ENCODE assay signal across 22 cellular contexts in the genomic region with DNA sequence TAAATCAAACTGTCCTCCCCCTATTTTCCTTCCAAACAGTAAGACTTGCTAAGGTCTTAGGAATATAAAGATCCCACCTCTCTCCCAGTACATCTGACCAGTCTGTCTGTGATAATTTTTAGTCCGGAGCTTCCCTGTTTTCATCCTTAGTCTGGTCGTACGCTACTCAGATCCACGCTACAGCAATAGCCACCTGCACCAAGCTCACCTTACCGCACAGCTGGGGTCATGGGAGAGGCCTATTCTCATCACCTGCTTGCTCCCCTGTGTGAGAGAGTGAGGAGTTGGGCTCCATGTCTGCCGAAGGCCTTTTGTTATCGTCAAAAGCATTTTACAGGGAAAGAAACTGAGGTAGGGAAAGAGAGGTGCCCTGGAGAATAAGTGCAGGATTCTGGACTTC. TPM values are rescaled to one million over a fixed set of nuclear protein-coding genes. Genes with fewer than 3 reads are reported as not detected.
DNase-seq lines count a peak whose midpoint lies in the region; ATAC-seq and TF ChIP-seq lines count a peak whose summit lies in the region.
"Had no signal": no experiment of that assay in that cellular context is flagged by ENCODE, and none has a peak within 500 bp of the region (broad histone marks: within the 10 kb centered on the region; RNA-seq: fewer than 3 reads in every experiment).

No MANE protein-coding gene starts in this region.

- WGBS in heart right ventricle, 2 donors, result 74 to 81% methylated on average over 7 of the region's 7 CpGs

- H3K36me3 ChIP-seq in heart right ventricle, result no peaks in the 10 kb centered on the region
- H3K36me3 ChIP-seq: SJCRH30 had no signal

- H3K4me3 ChIP-seq in heart right ventricle, result no peak overlapping the region
- H3K4me3 ChIP-seq: SJCRH30 had no signal

- DNase-seq in heart right ventricle, result no peak
- DNase-seq in cardiac septum (ENCODE audit: low spot score), result no peak
- DNase-seq in NCI-H2107 treated with DMSO at 0.1 percent for 48 hours (lab: John Stamatoyannopoulos, UW; ENCODE audit: unreplicated experiment), result peak; percentile 75
- DNase-seq in left kidney (ENCODE audit: low read depth, low spot score), result peak; percentile 75
- no peak for DNase-seq in RPMI8226
- no peak for DNase-seq in caudate nucleus (lab: John Stamatoyannopoulos, UW)
- DNase-seq in NOMO-1 treated with dmso at 0.1 percent for 144 hours (lab: John Stamatoyannopoulos, UW; ENCODE audit: unreplicated experiment), result no peak
- DNase-seq: ACHN; C1 segment of cervical spinal cord; CD8-positive, alpha-beta memory T cell; DMS79; MM.1S; NCI-H1105; NCI-H187 treated with DMSO at 0.1 percent for 48 hours; NCI-H2171 treated with DMSO at 0.1 percent for 48 hours; NCI-H748 treated with DMSO at 0.1 percent for 48 hours; SJCRH30 had no signal

- H3K4me1 ChIP-seq in heart right ventricle, result peaks cover 4 to 98% (median 58%) of the 10 kb centered on the region in 9 donors

- no peak for TF ChIP-seq CTCF in heart right ventricle (IDR thresholded peaks at IDR 0.05)

- no peaks in the 10 kb centered on the region for H3K27me3 ChIP-seq in heart right ventricle
- H3K27me3 ChIP-seq: SJCRH30 had no signal

- H3K27ac ChIP-seq in heart right ventricle (peak overlapping the region in 8 of 10 donors; percentile 84 to 96 (median 89)), temporal lobe (ENCODE audit: low read depth, low read length) (peak overlapping the region; percentile 53), caudate nucleus (ENCODE audit: low read depth, low read length) (no peak overlapping the region)
- H3K27ac ChIP-seq: SJCRH30 had no signal

- intact Hi-C loops in heart right ventricle (cut with DNase I), result no loop called here
- intact Hi-C loops in cardiac septum (cut with DNase I), result no loop called here

- no peak for ATAC-seq in heart right ventricle

- no peaks in the 10 kb centered on the region for H3K9me3 ChIP-seq in heart right ventricle
- H3K9me3 ChIP-seq: SJCRH30 had no signal

RNA-seq across cellular contexts. Expression of a gene that starts 16.7 kb away (rescaled TPM):
- total RNA-seq in heart right ventricle (10 to 100 TPM; 22.0 to 42.5 (median 30.4) TPM), cardiac septum (28.0 TPM), temporal lobe (149 TPM)
- polyA plus RNA-seq in heart right ventricle, result 10 to 100 TPM; 62.3 to 65.2 TPM
- total RNA-seq: G401, NCI-H460 had no signal
- polyA plus RNA-seq: CD8-positive, alpha-beta memory T cell had no signal

RNA-seq across cellular contexts. Expression of a gene that starts 35.2 kb away (rescaled TPM):
- 1 to 10 TPM in 7 of 10 donors, under 1 TPM in 3; 0.40 to 3.2 (median 1.4) TPM for total RNA-seq in heart right ventricle
- 1 to 10 TPM; 1.9 to 6.0 TPM for polyA plus RNA-seq in heart right ventricle
- total RNA-seq in cardiac septum, result 1.6 TPM
- total RNA-seq in temporal lobe, result 0.49 TPM
- total RNA-seq: G401, H4, LHCN-M2, NCI-H460 had no signal

Comparison
In these comparisons a context has a peak if more than half of its experiments do, and no peak if none do; other contexts are left out.
1. DNase-seq: peak in NCI-H2107 treated with DMSO at 0.1 percent for 48 hours (single experiment) and left kidney (single experiment); none in heart right ventricle (0 of 2), cardiac septum (single experiment), RPMI8226 (single experiment), caudate nucleus (0 of 61) and NOMO-1 treated with dmso at 0.1 percent for 144 hours (single experiment).